In genomic region chr1:157025856-157026255, GRCh38 we compare ENCODE assay signal across 2 cellular contexts.
TF ChIP-seq lines count a peak whose summit lies in the region.

No MANE protein-coding gene starts in this region.

TF ChIP-seq in HepG2, 621 proteins besides CTCF, POLR2A, EP300 and RAD21:
- TF ChIP-seq SP5 (CRISPR knock-in tag; IDR thresholded peaks at IDR 0.05; ENCODE audit: borderline replicate concordance, low read depth) (no peak), GATAD1 (CRISPR knock-in tag; IDR thresholded peaks at IDR 0.05) (no peak), MED13 (CRISPR knock-in tag; IDR thresholded peaks at IDR 0.05) (no peak), NCOA2 (CRISPR knock-in tag; IDR thresholded peaks at IDR 0.05) (no peak), ZNF138 (CRISPR knock-in tag; IDR thresholded peaks at IDR 0.05; ENCODE audit: low read depth) (no peak), ZNF484 (CRISPR knock-in tag; IDR thresholded peaks at IDR 0.05; ENCODE audit: borderline replicate concordance, low read depth) (no peak)

TF ChIP-seq in GM23338, 12 proteins besides CTCF, POLR2A, EP300 and RAD21:
- TF ChIP-seq CREB1 (CRISPR knock-in tag; IDR thresholded peaks at IDR 0.05; ENCODE audit: low read depth) (no peak), EZH2 (IDR thresholded peaks at IDR 0.05; ENCODE audit: low read depth, unreplicated experiment) (no peak), POLR2AphosphoS5 (IDR thresholded peaks at IDR 0.05; ENCODE audit: low read depth) (no peak), JUNB (IDR thresholded peaks at IDR 0.05; ENCODE audit: unreplicated experiment) (no peak), EZH2phosphoT487 (IDR thresholded peaks at IDR 0.05; ENCODE audit: unreplicated experiment) (no peak)
- TF ChIP-seq, protein P1, sequence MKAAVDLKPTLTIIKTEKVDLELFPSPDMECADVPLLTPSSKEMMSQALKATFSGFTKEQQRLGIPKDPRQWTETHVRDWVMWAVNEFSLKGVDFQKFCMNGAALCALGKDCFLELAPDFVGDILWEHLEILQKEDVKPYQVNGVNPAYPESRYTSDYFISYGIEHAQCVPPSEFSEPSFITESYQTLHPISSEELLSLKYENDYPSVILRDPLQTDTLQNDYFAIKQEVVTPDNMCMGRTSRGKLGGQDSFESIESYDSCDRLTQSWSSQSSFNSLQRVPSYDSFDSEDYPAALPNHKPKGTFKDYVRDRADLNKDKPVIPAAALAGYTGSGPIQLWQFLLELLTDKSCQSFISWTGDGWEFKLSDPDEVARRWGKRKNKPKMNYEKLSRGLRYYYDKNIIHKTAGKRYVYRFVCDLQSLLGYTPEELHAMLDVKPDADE (IDR thresholded peaks at IDR 0.05), result no peak
